In genomic region chr1:46900401-46900800, GRCh38 we compare ENCODE assay signal across 29 cellular contexts. TPM values are rescaled to one million over a fixed set of nuclear protein-coding genes. Genes with fewer than 3 reads are reported as not detected.
"Had no signal": no experiment of that assay in that cellular context is flagged by ENCODE, and none has a peak within 500 bp of the region (broad histone marks: within the 10 kb centered on the region; RNA-seq: fewer than 3 reads in every experiment).

No MANE protein-coding gene starts in this region.

- H3K4me3 Mint-ChIP-seq: mesothelial cell of epicardium, naive B cell had no signal

- H3K4me1 ChIP-seq: esophagus squamous epithelium, gastrocnemius medialis, heart right ventricle, left lung, lower lobe of right lung had no signal

- H3K4me1 Mint-ChIP-seq: mesothelial cell of epicardium, naive B cell had no signal

- H3K36me3 Mint-ChIP-seq: mesothelial cell of epicardium had no signal

- H3K27ac ChIP-seq: coronary artery, dorsolateral prefrontal cortex, epithelial cell of prostate, esophagus squamous epithelium, gastrocnemius medialis, heart right ventricle, left lung, lower lobe of right lung had no signal

- H3K4me3 ChIP-seq: coronary artery, dorsolateral prefrontal cortex, esophagus squamous epithelium, gastrocnemius medialis, heart right ventricle, left lung, lower lobe of right lung, mucosa of descending colon had no signal

- DNase-seq: dermis blood vessel endothelial cell; dorsolateral prefrontal cortex; effector CD4-positive, alpha-beta T cell; effector memory CD4-positive, alpha-beta T cell; erythroblast; esophagus squamous epithelium; foreskin fibroblast; foreskin melanocyte; gastrocnemius medialis; glutamatergic neuron; head of caudate nucleus; heart right ventricle; hippocampal formation; left cardiac atrium; left lung; left ventricle myocardium superior; lower lobe of right lung; mesenchymal stem cell; mucosa of descending colon; naive B cell had no signal

- H3K27me3 ChIP-seq: esophagus squamous epithelium, gastrocnemius medialis, left lung had no signal

- ATAC-seq: esophagus mucosa, gastrocnemius medialis, heart right ventricle, left cardiac atrium, left lung, left ventricle myocardium superior, lower lobe of right lung, mucosa of descending colon had no signal

- H3K9me3 ChIP-seq: esophagus squamous epithelium, gastrocnemius medialis, lower lobe of right lung, mucosa of descending colon had no signal

- H3K27ac Mint-ChIP-seq: mesothelial cell of epicardium, naive B cell had no signal

- H3K36me3 ChIP-seq: esophagus squamous epithelium, gastrocnemius medialis, heart right ventricle, left lung, lower lobe of right lung had no signal

RNA-seq across cellular contexts. Expression of gene CYP4A11, which starts 40.9 kb away (rescaled TPM):
- total RNA-seq: dermis blood vessel endothelial cell, esophagus mucosa, glomerular endothelial cell, kidney epithelial cell, left cardiac atrium, left lung, left ventricle myocardium superior, lower lobe of right lung, lung microvascular endothelial cell, mesenteric fat pad, mesothelial cell of epicardium, mucosa of descending colon, myocyte had no signal
